Comparison of ENCODE assay signal across 16 cellular contexts in genomic region chr2:208366215-208367132, GRCh38. TPM values are rescaled to one million over a fixed set of nuclear protein-coding genes. Genes with fewer than 3 reads are reported as not detected.
DNase-seq lines count a peak whose midpoint lies in the region; ATAC-seq, FAIRE-seq and TF ChIP-seq lines count a peak whose summit lies in the region.
"Had no signal": no experiment of that assay in that cellular context is flagged by ENCODE, and none has a peak within 500 bp of the region (broad histone marks: within the 10 kb centered on the region; RNA-seq: fewer than 3 reads in every experiment).

No MANE protein-coding gene starts in this region.

- H4K20me1 ChIP-seq in K562 (replicated peaks; ENCODE audit: control insufficient read depth, insufficient read depth, low read length) (no peaks in the 10 kb centered on the region), hepatocyte (ENCODE audit: insufficient read depth, poor library complexity, severe bottlenecking) (no peaks in the 10 kb centered on the region)

- H3K4me3 Mint-ChIP-seq in activated T-cell treated with anti-CD3 and anti-CD28 coated beads, Interleukin-2, amount 50 U/mL, for 24 hours = no peak overlapping the region
- H3K4me3 Mint-ChIP-seq: activated naive CD8-positive, alpha-beta T cell; neural crest cell had no signal

- H3K4me2 ChIP-seq in K562 (ENCODE audit: insufficient read depth, low read length) (no peak overlapping the region), hepatocyte (no peak overlapping the region)

- H3K36me3 ChIP-seq in K562 (ENCODE audit: control insufficient read depth, insufficient read depth, low read length) (no peaks in the 10 kb centered on the region), hepatocyte (replicated peaks; ENCODE audit: insufficient read depth, low read depth) (no peaks in the 10 kb centered on the region)
- H3K36me3 ChIP-seq: Peyer's patch, thyroid gland had no signal

- no peak overlapping the region for H3K4me3 ChIP-seq in K562
- H3K4me3 ChIP-seq in hepatocyte = no peak overlapping the region
- H3K4me3 ChIP-seq: Peyer's patch, thyroid gland had no signal

- no peak for TF ChIP-seq EP300 in K562 (IDR thresholded peaks at IDR 0.05; ENCODE audit: low read length)

- FAIRE-seq in K562 (lab: Jason Lieb, UNC) = no peak
- FAIRE-seq: H1 had no signal

- TF ChIP-seq POLR2A in K562 (conservative IDR thresholded peaks at IDR 0.05) = no peak

- DNase-seq in K562 (ENCODE audit: extremely low read depth in 1 of 4, low spot score in 3 of 4) (no peak), NCI-H1436 treated with DMSO at 0.1 percent for 48 hours (lab: John Stamatoyannopoulos, UW) (no peak), NCI-H510A treated with DMSO at 0.1 percent for 48 hours (lab: John Stamatoyannopoulos, UW) (no peak), hepatocyte (ENCODE audit: low spot score) (no peak)
- no peak for DNase-seq in activated T-cell treated with anti-CD3 and anti-CD28 coated beads, Interleukin-2, amount 50 U/mL, for 24 hours
- DNase-seq: NCI-H1092; Peyer's patch; stimulated activated CD4-positive, alpha-beta T cell treated with anti-CD3 and anti-CD28 coated beads, Interleukin-2, amount 100 ng/mL, for 24 hours; thyroid gland had no signal

- peaks cover 4% of the 10 kb centered on the region for H3K36me3 Mint-ChIP-seq in activated T-cell treated with anti-CD3 and anti-CD28 coated beads, Interleukin-2, amount 50 U/mL, for 24 hours (ENCODE audit: low read depth)

- H3K27ac ChIP-seq in K562 (ENCODE audit: extremely low read depth, low read depth, low read length) (no peak overlapping the region), hepatocyte (no peak overlapping the region)
- H3K27ac ChIP-seq: Peyer's patch, thyroid gland had no signal

- H3K4me1 ChIP-seq in K562 (replicated peaks in 1 of 2; ENCODE audit: control insufficient read depth in 2 of 2, insufficient read depth in 2 of 2, low read length in 2 of 2) (peaks cover 0 to 10% of the 10 kb centered on the region in 2 experiments; a peak in 2 of 5 replicates), hepatocyte (ENCODE audit: insufficient read depth) (no peaks in the 10 kb centered on the region)
- H3K4me1 ChIP-seq: Peyer's patch, thyroid gland had no signal

- CTCF ChIA-PET in K562 (lab: Yijun Ruan, JAX; ENCODE audit: low intra/inter-chr PET ratio) = no interaction called here

- ATAC-seq in GM18520 (IDR thresholded peaks at IDR 0.05; ENCODE audit: unreplicated experiment) (peak; percentile 33), GM21529 (IDR thresholded peaks at IDR 0.05; ENCODE audit: unreplicated experiment) (peak; percentile 72), HG03175 (IDR thresholded peaks at IDR 0.05; ENCODE audit: unreplicated experiment) (peak; percentile 67), K562 (no peak)
- ATAC-seq: activated CD4-positive, CD25-positive, alpha-beta regulatory T cell treated with anti-CD3 and anti-CD28 coated beads, Interleukin-2, amount 50 U/mL, for 24 hours had no signal

- intact Hi-C loops in K562 (cut with micrococcal nuclease) = no loop called here

- H3K9me2 ChIP-seq in hepatocyte (replicated peaks; ENCODE audit: insufficient read depth) = no peaks in the 10 kb centered on the region

- no peaks in the 10 kb centered on the region for H3K79me2 ChIP-seq in K562 (ENCODE audit: control insufficient read depth, insufficient read depth, low read length)
- no peaks in the 10 kb centered on the region for H3K79me2 ChIP-seq in hepatocyte

- 7% methylated on average over 4 of the region's 4 CpGs for WGBS in K562 (ENCODE audit: insufficient coverage, low coverage, missing lambda C conversion rate)
- WGBS in hepatocyte (ENCODE audit: low lambda C conversion rate, missing lambda C conversion rate) = 91% methylated on average over 4 of the region's 4 CpGs

- no TSS peak for BruUV-seq in K562 (replicated peaks; lab: Mats Ljungman, UMichigan)

- H3K27me3 ChIP-seq in K562 (ENCODE audit: control insufficient read depth in 2 of 2, insufficient read depth in 2 of 2, low read length in 2 of 2) (no peaks in the 10 kb centered on the region), hepatocyte (no peaks in the 10 kb centered on the region)
- H3K27me3 ChIP-seq: Peyer's patch, thyroid gland had no signal

- peaks cover 5% of the 10 kb centered on the region for H3K4me1 Mint-ChIP-seq in activated T-cell treated with anti-CD3 and anti-CD28 coated beads, Interleukin-2, amount 50 U/mL, for 24 hours (ENCODE audit: low read depth)

- in situ Hi-C loops in K562 (cut with MboI) = no loop called here

- TF ChIP-seq RAD21 in K562 (CRISPR knock-in tag; conservative IDR thresholded peaks at IDR 0.05 in 1 of 2, IDR thresholded peaks at IDR 0.05 in 1 of 2) = no peak

- no peak overlapping the region for H3K27ac Mint-ChIP-seq in activated T-cell treated with anti-CD3 and anti-CD28 coated beads, Interleukin-2, amount 50 U/mL, for 24 hours
- H3K27ac Mint-ChIP-seq: activated naive CD8-positive, alpha-beta T cell had no signal

- no peaks in the 10 kb centered on the region for H3K9me3 ChIP-seq in K562 (replicated peaks; ENCODE audit: control insufficient read depth, insufficient read depth, low read depth, low read length)
- H3K9me3 ChIP-seq in hepatocyte (ENCODE audit: low read depth) = no peaks in the 10 kb centered on the region
- H3K9me3 ChIP-seq: Peyer's patch, thyroid gland had no signal

- POLR2A ChIA-PET in K562 (lab: Yijun Ruan, JAX) = no interaction called here

- no peak overlapping the region for H3K9ac ChIP-seq in K562 (ENCODE audit: insufficient read depth in 1 of 2, low read depth in 2 of 2, low read length in 2 of 2)

- TF ChIP-seq CTCF in K562 (IDR thresholded peaks at IDR 0.05 in 2 of 3, conservative IDR thresholded peaks at IDR 0.05 in 1 of 3; ENCODE audit: insufficient read depth in 2 of 3, low read depth in 1 of 3, low read length in 3 of 3) (no peak), hepatocyte (IDR thresholded peaks at IDR 0.05; ENCODE audit: poor library complexity) (no peak)

- peaks cover 11% of the 10 kb centered on the region for H3K9me3 Mint-ChIP-seq in activated T-cell treated with anti-CD3 and anti-CD28 coated beads, Interleukin-2, amount 50 U/mL, for 24 hours

- H3K9me1 ChIP-seq in K562 (ENCODE audit: control insufficient read depth, insufficient read depth, low read length) = no peaks in the 10 kb centered on the region

- H2AFZ ChIP-seq in K562 (ENCODE audit: low read depth, low read length) = no peak overlapping the region
- no peak overlapping the region for H2AFZ ChIP-seq in hepatocyte

- peaks cover 4% of the 10 kb centered on the region for H3K27me3 Mint-ChIP-seq in activated T-cell treated with anti-CD3 and anti-CD28 coated beads, Interleukin-2, amount 50 U/mL, for 24 hours
- H3K27me3 Mint-ChIP-seq: activated naive CD8-positive, alpha-beta T cell had no signal

TF ChIP-seq in K562, 482 proteins besides CTCF, POLR2A, EP300 and RAD21 (continues in another document):
- no peak for TF ChIP-seq PBX2 (CRISPR knock-in tag; IDR thresholded peaks at IDR 0.05; ENCODE audit: low read depth)
- TF ChIP-seq PBX2 (tag; conservative IDR thresholded peaks at IDR 0.05; ENCODE audit: low read depth) = 0 out of 2 replicates have a peak, but pooled peaks have one; percentile 28
- no peak for TF ChIP-seq HMG20A (CRISPR knock-in tag; conservative IDR thresholded peaks at IDR 0.05)
- TF ChIP-seq PKNOX1 (IDR thresholded peaks at IDR 0.05) = peak; percentile 69; the same call in 1 of the 2 replicates

RNA-seq across cellular contexts. Expression of gene PTH2R, which starts 40.1 kb away (rescaled TPM):
- 5.3 and 15.2 TPM in 2 replicates for total RNA-seq in K562 (2011; cell fraction: chromatin; rRNA removed; ENCODE audit: low replicate concordance)
- 1.8 and 3.0 TPM in 2 replicates for total RNA-seq in K562 (2011; cell fraction: nucleolus; rRNA removed)
- 3.2 and 5.5 TPM in 2 replicates for total RNA-seq in K562 (2011; cell fraction: nucleoplasm; rRNA removed)
- total RNA-seq in K562 (2014; rRNA removed) (2.7 and 4.0 TPM in 2 replicates), K562 (2014; rRNA removed; fragmentation: Illumina TruSeq; extraction: Trizol) (5.8 and 6.4 TPM in 2 replicates), K562 (2015; rRNA removed; fragmentation: Illumina TruSeq; extraction: Trizol) (8.1 and 8.8 TPM in 2 replicates), K562 (2021) (6.0 and 6.5 TPM in 2 replicates), hepatocyte (not detected in 2 replicates)
- polyA plus RNA-seq in K562 (2011; rRNA removed) (3.4 and 6.0 TPM in 2 replicates), K562 (2014; fragmentation: Illumina TruSeq; extraction: Trizol) (4.6 and 4.9 TPM in 2 replicates), K562 (2014; fragmentation: Nextera tagmentation; extraction: Ambion mirVana) (1 to 10 TPM; 2.7 to 3.4 TPM), K562 (2014; rRNA removed) (2.3 and 4.2 TPM in 2 replicates), hepatocyte (0.30 TPM in 1 of 2 replicates, not detected in the other)
- 0.28 and 1.9 TPM in 2 replicates for polyA plus RNA-seq in K562 (2011; cell fraction: cytosol; rRNA removed)
- polyA plus RNA-seq in K562 (2011; cell fraction: nucleus; rRNA removed) = 1.6 and 5.0 TPM in 2 replicates
- polyA plus RNA-seq in K562 (2012) = 3.8 and 7.3 TPM in 2 replicates
- 4.0 and 9.1 TPM in 2 replicates for polyA minus RNA-seq in K562 (2011; rRNA and poly(A)+ RNA removed)
- 2.8 TPM in 1 of 2 replicates, not detected in the other for polyA minus RNA-seq in K562 (2011; cell fraction: cytosol; rRNA and poly(A)+ RNA removed)
- 3.0 and 15.1 TPM in 2 replicates for polyA minus RNA-seq in K562 (2011; cell fraction: nucleus; rRNA and poly(A)+ RNA removed)
- total RNA-seq: neural crest cell, Peyer's patch, thyroid gland had no signal
